1 cellular context compared by ENCODE assay signal in genomic region chr4:25234390-25235367, GRCh38.
TF ChIP-seq lines count a peak whose summit lies in the region.

No MANE protein-coding gene starts in this region.

TF ChIP-seq in HEK293, 187 proteins besides CTCF, POLR2A, EP300 and RAD21 (continued from another document):
- peak; percentile 75 for TF ChIP-seq PRDM6 (tag by site-specific recombination; IDR thresholded peaks at IDR 0.05)
- peak; percentile 43 for TF ChIP-seq ZNF366 (tag by site-specific recombination; conservative IDR thresholded peaks at IDR 0.05)
- TF ChIP-seq ZNF530 (tag by site-specific recombination; IDR thresholded peaks at IDR 0.05; ENCODE audit: low read depth): no peak
TF ChIP-seq in HEK293: peak in this region for 10.
